ENCODE assay signal across 27 cellular contexts in genomic region chr2:12286347-12286746, GRCh38.
DNase-seq lines count a peak whose midpoint lies in the region; ATAC-seq and TF ChIP-seq lines count a peak whose summit lies in the region.
"Had no signal": no experiment of that assay in that cellular context is flagged by ENCODE, and none has a peak within 500 bp of the region (broad histone marks: within the 10 kb centered on the region; RNA-seq: fewer than 3 reads in every experiment).

No MANE protein-coding gene starts in this region.

- no peak for TF ChIP-seq POLR2A in uterus (IDR thresholded peaks at IDR 0.05)

- TF ChIP-seq CTCF in heart right ventricle (IDR thresholded peaks at IDR 0.05) (no peak), uterus (IDR thresholded peaks at IDR 0.05) (no peak), mesothelial cell of epicardium (IDR thresholded peaks at IDR 0.05; ENCODE audit: unreplicated experiment) (no peak)

- WGBS in right cardiac atrium: 92% methylated on average over 4 of the region's 4 CpGs
- WGBS in heart right ventricle, 2 donors: 96% methylated on average over 4 of the region's 4 CpGs
- 95% methylated on average over 4 of the region's 4 CpGs for WGBS in mesenchymal stem cell

- H3K79me1 ChIP-seq in mesenchymal stem cell (replicated peaks; ENCODE audit: low read length, poor library complexity, severe bottlenecking): no peaks in the 10 kb centered on the region

- no peak overlapping the region for H3K4me3 Mint-ChIP-seq in mesothelial cell of epicardium
- H3K4me3 Mint-ChIP-seq: CD14-positive monocyte; CD8-positive, alpha-beta memory T cell had no signal

- H3K4me3 ChIP-seq in right cardiac atrium (ENCODE audit: low read length) (no peak overlapping the region), heart right ventricle (no peak overlapping the region), mesenchymal stem cell (ENCODE audit: insufficient read depth in 1 of 2, low read depth in 1 of 2, low read length in 2 of 2) (no peak overlapping the region), uterus (no peak overlapping the region)
- H3K4me3 ChIP-seq: GM12878 had no signal

- H2BK15ac ChIP-seq in mesenchymal stem cell (ENCODE audit: low read depth, poor library complexity, severe bottlenecking): peak overlapping the region; percentile 13

- peaks cover 15% of the 10 kb centered on the region for H3K9me3 Mint-ChIP-seq in mesothelial cell of epicardium
- H3K9me3 Mint-ChIP-seq: CD14-positive monocyte; CD8-positive, alpha-beta memory T cell had no signal

- H3K4ac ChIP-seq in mesenchymal stem cell (ENCODE audit: low read depth in 1 of 2, low read length in 2 of 2): peak overlapping the region in 1 of 2 experiments; percentile 71

- H3K18ac ChIP-seq in mesenchymal stem cell (ENCODE audit: low read depth in 1 of 2, low read length in 2 of 2): peak overlapping the region; percentile 31 to 38

- H2BK12ac ChIP-seq in mesenchymal stem cell (ENCODE audit: low read length in 2 of 2): peak overlapping the region; percentile 0 to 49

- peaks cover 4% of the 10 kb centered on the region for H3K4me1 ChIP-seq in right cardiac atrium (ENCODE audit: control insufficient read depth, insufficient read depth, low read length)
- peaks cover 0 to 23% (median 10%) of the 10 kb centered on the region in 9 donors for H3K4me1 ChIP-seq in heart right ventricle
- no peaks in the 10 kb centered on the region for H3K4me1 ChIP-seq in mesenchymal stem cell (ENCODE audit: control insufficient read depth, insufficient read depth, low read depth, low read length)
- H3K4me1 ChIP-seq in uterus: peaks cover 0 to 10% of the 10 kb centered on the region in 2 donors

- H2AFZ ChIP-seq in mesenchymal stem cell (ENCODE audit: low read depth, low read length): no peak overlapping the region

- H3K14ac ChIP-seq in mesenchymal stem cell (ENCODE audit: low read length in 2 of 2): no peak overlapping the region

- H3K9ac ChIP-seq in mesenchymal stem cell (ENCODE audit: low read length): no peak overlapping the region

- no peak for ATAC-seq in right cardiac atrium
- no peak for ATAC-seq in heart right ventricle
- ATAC-seq: GM12878 had no signal

- no peak overlapping the region for H2AK5ac ChIP-seq in mesenchymal stem cell (ENCODE audit: low read length, severe bottlenecking)

- no peaks in the 10 kb centered on the region for H3K9me3 ChIP-seq in right cardiac atrium (ENCODE audit: control insufficient read depth, low read length)
- H3K9me3 ChIP-seq in heart right ventricle: no peaks in the 10 kb centered on the region
- H3K9me3 ChIP-seq in mesenchymal stem cell (ENCODE audit: control insufficient read depth, low read length): no peaks in the 10 kb centered on the region
- no peaks in the 10 kb centered on the region for H3K9me3 ChIP-seq in uterus
- H3K9me3 ChIP-seq: BE2C had no signal

- peak overlapping the region; percentile 82 for H4K8ac ChIP-seq in mesenchymal stem cell (ENCODE audit: low read length)

- intact Hi-C loops in right cardiac atrium (cut with DNase I) (no loop called here), heart right ventricle (cut with DNase I) (loop anchor here in 1 of 10 donors (5.0 kb wide), 1 partner anchor 111 kb away; no protein-coding TSS in a partner anchor), uterus (cut with DNase I; ENCODE audit: low total_unique reads) (no loop called here)

- H2BK120ac ChIP-seq in mesenchymal stem cell (ENCODE audit: low read depth, low read length): peak overlapping the region; percentile 62

- peaks cover 5% of the 10 kb centered on the region for H3K27me3 Mint-ChIP-seq in mesothelial cell of epicardium (ENCODE audit: low read depth)
- H3K27me3 Mint-ChIP-seq: CD8-positive, alpha-beta memory T cell had no signal

- peaks cover 4% of the 10 kb centered on the region for H3K36me3 Mint-ChIP-seq in mesothelial cell of epicardium
- H3K36me3 Mint-ChIP-seq: CD14-positive monocyte had no signal

- H3K4me1 Mint-ChIP-seq in mesothelial cell of epicardium: peaks cover 19% of the 10 kb centered on the region

- no peak overlapping the region for H4K91ac ChIP-seq in mesenchymal stem cell (ENCODE audit: low read length)

- H3K27ac Mint-ChIP-seq in mesothelial cell of epicardium: no peak overlapping the region
- H3K27ac Mint-ChIP-seq: CD14-positive monocyte; CD8-positive, alpha-beta memory T cell had no signal

- H3K27me3 ChIP-seq in right cardiac atrium (ENCODE audit: control insufficient read depth, insufficient read depth): no peaks in the 10 kb centered on the region
- no peaks in the 10 kb centered on the region for H3K27me3 ChIP-seq in heart right ventricle
- no peaks in the 10 kb centered on the region for H3K27me3 ChIP-seq in mesenchymal stem cell (ENCODE audit: control insufficient read depth in 1 of 2, insufficient read depth in 1 of 2, low read length in 2 of 2)
- no peaks in the 10 kb centered on the region for H3K27me3 ChIP-seq in uterus
- H3K27me3 ChIP-seq: BE2C had no signal

- in situ Hi-C loops in SK-MEL-5 (cut with HindIII; ENCODE audit: low pct_unique_long_range_greater_than_20kb, low sequenced_read_pairs): no loop called here

- no peak overlapping the region for H2BK5ac ChIP-seq in mesenchymal stem cell (ENCODE audit: low read depth, low read length, poor library complexity, severe bottlenecking)

- no peak overlapping the region for H3K23ac ChIP-seq in mesenchymal stem cell (ENCODE audit: low read length in 2 of 2)

- DNase-seq in right cardiac atrium (no peak), heart right ventricle (no peak), SK-MEL-5 (ENCODE audit: low read depth, low spot score) (peak; percentile 61), mesenchymal stem cell (no peak), uterus (no peak), mesothelial cell of epicardium (ENCODE audit: low spot score in 2 of 2, unreplicated experiment in 2 of 2) (no peak), dermis blood vessel endothelial cell (no peak), NCI-H2081 treated with DMSO at 0.1 percent for 48 hours (lab: John Stamatoyannopoulos, UW) (no peak)
- DNase-seq: BE2C; CD8-positive, alpha-beta memory T cell; DMS 273 treated with DMSO at 0.1 percent for 48 hours; DMS79; GDM1; GOT3; HCEC 1CT; KG1; NCI-H1048; NCI-H1436; NCI-H187; NCI-H2227 treated with DMSO at 0.1 percent for 48 hours; NCI-H524; NCI-H82; NK-92 treated with Interleukin-12 subunit alpha and Interleukin-12 subunit beta, amount 100 ng/mL, for 24 hours; RPMI8226; SHP77 had no signal

- H3K27ac ChIP-seq in right cardiac atrium (ENCODE audit: low read length): peak overlapping the region; percentile 35
- peak overlapping the region in 1 of 10 donors; percentile 36 for H3K27ac ChIP-seq in heart right ventricle
- no peak overlapping the region for H3K27ac ChIP-seq in mesenchymal stem cell (ENCODE audit: low read length, poor library complexity, severe bottlenecking)
- peak overlapping the region; percentile 57 to 77 for H3K27ac ChIP-seq in uterus

- H3K4me2 ChIP-seq in mesenchymal stem cell (ENCODE audit: low read length, poor library complexity, severe bottlenecking): no peak overlapping the region

- H3K36me3 ChIP-seq in heart right ventricle (no peaks in the 10 kb centered on the region), mesenchymal stem cell (ENCODE audit: control insufficient read depth in 1 of 2, insufficient read depth in 2 of 2, low read depth in 1 of 2, low read length in 2 of 2) (no peaks in the 10 kb centered on the region), uterus (no peaks in the 10 kb centered on the region)
- H3K36me3 ChIP-seq: BE2C had no signal
